ENCODE assay signal across 8 cellular contexts in the genomic region with DNA sequence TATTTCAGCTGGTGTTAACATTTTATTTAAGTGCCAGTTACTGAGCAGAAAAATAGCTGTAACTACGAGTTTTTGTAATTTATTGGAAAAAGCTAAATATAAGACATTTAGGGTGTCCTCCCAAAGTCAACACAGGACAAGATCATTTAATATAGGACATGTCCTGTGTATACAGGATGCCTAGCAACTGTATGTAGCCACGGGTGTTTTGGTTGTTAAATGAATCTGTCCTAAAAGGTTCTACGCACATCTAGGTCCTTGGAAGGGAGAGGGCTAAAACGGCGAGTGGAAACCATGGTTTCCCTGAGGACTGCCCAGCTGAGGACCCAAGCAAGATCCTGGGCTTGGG. TPM values are rescaled to one million over a fixed set of nuclear protein-coding genes. Genes with fewer than 3 reads are reported as not detected.
DNase-seq lines count a peak whose midpoint lies in the region; ATAC-seq and TF ChIP-seq lines count a peak whose summit lies in the region.

No MANE protein-coding gene starts in this region.

- no peaks in the 10 kb centered on the region; the same call in 1 of the 2 replicates for H3K4me1 ChIP-seq in SJCRH30

- peak; percentile 21 for ATAC-seq in GM21528 (IDR thresholded peaks at IDR 0.05; ENCODE audit: low FRiP score, unreplicated experiment)
- ATAC-seq in HG02642 (IDR thresholded peaks at IDR 0.05; ENCODE audit: poor library complexity, unreplicated experiment), result no peak

- peaks cover 7% of the 10 kb centered on the region; the same call in 1 of the 2 replicates for H3K36me3 ChIP-seq in SJCRH30

- H3K27me3 ChIP-seq in SJCRH30, result no peaks in the 10 kb centered on the region

- no peak for TF ChIP-seq CTCF in AG09309 (IDR thresholded peaks at IDR 0.05; ENCODE audit: control insufficient read depth, insufficient read depth, low read depth, low read length, missing control alignments)
- no peak for TF ChIP-seq CTCF in fibroblast of villous mesenchyme (IDR thresholded peaks at IDR 0.05; ENCODE audit: insufficient read depth, low read depth, low read length)

- H3K27ac ChIP-seq in SJCRH30, result peak overlapping the region; percentile 81

- H3K9me3 ChIP-seq in SJCRH30 (replicated peaks), result no peaks in the 10 kb centered on the region

- peak overlapping the region; percentile 91 for H3K4me3 ChIP-seq in AG09309 (ENCODE audit: control insufficient read depth, low read depth, low read length)
- H3K4me3 ChIP-seq in SJCRH30, result peak overlapping the region; percentile 91
- peak overlapping the region; percentile 95 for H3K4me3 ChIP-seq in fibroblast of villous mesenchyme (ENCODE audit: low read depth, low read length)

- DNase-seq in AG09309 (ENCODE audit: low read depth), result no peak
- DNase-seq in SJCRH30, result no peak
- DNase-seq in fibroblast of villous mesenchyme (ENCODE audit: low read depth), result no peak
- peak; percentile 9 for DNase-seq in renal cortical epithelial cell (ENCODE audit: low read depth)
- DNase-seq in NCI-H1694 (lab: John Stamatoyannopoulos, UW), result no peak
- no peak for DNase-seq in putamen (ENCODE audit: low spot score)

RNA-seq across cellular contexts. Expression of gene ZNF621, which starts 0.6 kb away (rescaled TPM):
- total RNA-seq in SJCRH30 (2014; rRNA removed; shearing (Covaris generic)), result 6.9 and 8.6 TPM in 2 replicates
- total RNA-seq in fibroblast of villous mesenchyme (18.0 and 19.0 TPM in 2 replicates), renal cortical epithelial cell (9.9 and 21.0 TPM in 2 replicates)

RNA-seq across cellular contexts. Expression of gene ZNF620, which starts 18.4 kb away (rescaled TPM):
- 4.6 and 6.1 TPM in 2 replicates for total RNA-seq in SJCRH30 (2014; rRNA removed; shearing (Covaris generic))
- total RNA-seq in fibroblast of villous mesenchyme (0.86 and 0.97 TPM in 2 replicates), renal cortical epithelial cell (3.3 and 5.8 TPM in 2 replicates)

RNA-seq across cellular contexts. Expression of gene ZNF619, which starts 47.3 kb away (rescaled TPM):
- total RNA-seq in SJCRH30 (2014; rRNA removed; shearing (Covaris generic)), result 2.1 and 3.4 TPM in 2 replicates
- total RNA-seq in fibroblast of villous mesenchyme, result 3.9 and 5.2 TPM in 2 replicates
- total RNA-seq in renal cortical epithelial cell, result 4.0 and 8.9 TPM in 2 replicates
